17 cellular contexts compared by ENCODE assay signal in genomic region chr18:62938006-62938405, GRCh38.
DNase-seq lines count a peak whose midpoint lies in the region; ATAC-seq, FAIRE-seq and TF ChIP-seq lines count a peak whose summit lies in the region.
"Had no signal": no experiment of that assay in that cellular context is flagged by ENCODE, and none has a peak within 500 bp of the region (broad histone marks: within the 10 kb centered on the region; RNA-seq: fewer than 3 reads in every experiment).

No MANE protein-coding gene starts in this region.

- ATAC-seq in omental fat pad (ENCODE audit: low FRiP score) = peak; percentile 48
- ATAC-seq in HG03354 (IDR thresholded peaks at IDR 0.05; ENCODE audit: poor library complexity, severe bottlenecking, unreplicated experiment) = no peak
- ATAC-seq: left colon had no signal

- H4K20me1 ChIP-seq in BLaER1 = no peaks in the 10 kb centered on the region
- H4K20me1 ChIP-seq in KMS-11 (ENCODE audit: insufficient read depth) = no peaks in the 10 kb centered on the region

- H3K4me2 ChIP-seq in BLaER1 (peak overlapping the region; percentile 83), KMS-11 (peak overlapping the region; percentile 11)
- H3K4me2 ChIP-seq: hepatocyte had no signal

- H3K9me3 ChIP-seq in BLaER1 (peaks cover 11% of the 10 kb centered on the region; the same call in 1 of the 2 replicates), kidney (ENCODE audit: control insufficient read depth in 1 of 2, low read length in 2 of 2) (no peaks in the 10 kb centered on the region)
- H3K9me3 ChIP-seq: tibial nerve had no signal

- H3K27me3 ChIP-seq in BLaER1 (no peaks in the 10 kb centered on the region), KMS-11 (ENCODE audit: insufficient read depth, low read depth) (no peaks in the 10 kb centered on the region)
- H3K27me3 ChIP-seq: hepatocyte, tibial nerve had no signal

- DNase-seq in astrocyte of the hippocampus (ENCODE audit: low read depth, low spot score) (peak; percentile 41), omental fat pad (ENCODE audit: low spot score) (no peak), SHP77 (lab: John Stamatoyannopoulos, UW) (no peak), kidney (no peak), hepatic stellate cell (ENCODE audit: low spot score) (no peak)
- DNase-seq: activated B cell treated with CpG ODN at 0.5 μM for 24 hours; activated CD8-positive, alpha-beta memory T cell treated with anti-CD3 and anti-CD28 coated beads, Interleukin-2, amount 10 ng/mL, durations not matched to agents 7 days and 5 days; caudate nucleus; left colon had no signal

- H3K4me1 ChIP-seq in BLaER1 = peaks cover 64% of the 10 kb centered on the region
- peaks cover 28% of the 10 kb centered on the region for H3K4me1 ChIP-seq in KMS-11 (ENCODE audit: low read depth, poor library complexity, severe bottlenecking)
- no peaks in the 10 kb centered on the region for H3K4me1 ChIP-seq in kidney (ENCODE audit: control insufficient read depth in 1 of 2, insufficient read depth in 1 of 2, low read depth in 1 of 2, low read length in 2 of 2)

- H3K27ac ChIP-seq in BLaER1 (peak overlapping the region; percentile 84), KMS-11 (peak overlapping the region; percentile 2; the same call in 1 of the 2 replicates), kidney (ENCODE audit: low read depth in 2 of 2, low read length in 2 of 2) (no peak overlapping the region)
- H3K27ac ChIP-seq: hepatocyte, parathyroid adenoma had no signal

- H3K9ac ChIP-seq in BLaER1 = no peak overlapping the region
- no peak overlapping the region for H3K9ac ChIP-seq in KMS-11
- no peak overlapping the region for H3K9ac ChIP-seq in kidney (ENCODE audit: low read length in 2 of 2)
- H3K9ac ChIP-seq: parathyroid adenoma had no signal

- no peaks in the 10 kb centered on the region for H3K79me2 ChIP-seq in KMS-11 (ENCODE audit: insufficient read depth, low read depth)
- H3K79me2 ChIP-seq: hepatocyte, parathyroid adenoma had no signal

- no peak for FAIRE-seq in kidney (lab: Jason Lieb, UNC)
- FAIRE-seq: GM18507, H54 had no signal

- TF ChIP-seq CTCF in KMS-11 (conservative IDR thresholded peaks at IDR 0.05; ENCODE audit: low read depth, low read length) (no peak), omental fat pad (IDR thresholded peaks at IDR 0.05) (no peak), kidney (IDR thresholded peaks at IDR 0.05; ENCODE audit: borderline replicate concordance, extremely low read depth, insufficient read depth) (no peak)

- H2AFZ ChIP-seq in KMS-11 (ENCODE audit: low read depth) = no peak overlapping the region
- H2AFZ ChIP-seq: hepatocyte, parathyroid adenoma had no signal

- intact Hi-C loops in kidney (cut with DNase I) = no loop called here

- H3K36me3 ChIP-seq in BLaER1 (peaks cover 18% of the 10 kb centered on the region), KMS-11 (ENCODE audit: insufficient read depth) (no peaks in the 10 kb centered on the region), kidney (ENCODE audit: control insufficient read depth in 1 of 2, insufficient read depth in 2 of 2, low read length in 2 of 2) (no peaks in the 10 kb centered on the region)

- H3K4me3 ChIP-seq in BLaER1 (no peak overlapping the region), KMS-11 (IDR thresholded peaks at IDR 0.05; ENCODE audit: insufficient read depth, low read depth, low read length) (no peak overlapping the region), kidney (ENCODE audit: low read length in 2 of 2) (no peak overlapping the region)
- H3K4me3 ChIP-seq: hepatocyte, tibial nerve had no signal

Comparison
In these comparisons a context has a peak if more than half of its experiments do, and no peak if none do; other contexts are left out.
1. H3K27ac ChIP-seq: peak in BLaER1 (single experiment) and KMS-11 (single experiment); none in kidney (0 of 2).